ENCODE assay signal across 19 cellular contexts in the genomic region with DNA sequence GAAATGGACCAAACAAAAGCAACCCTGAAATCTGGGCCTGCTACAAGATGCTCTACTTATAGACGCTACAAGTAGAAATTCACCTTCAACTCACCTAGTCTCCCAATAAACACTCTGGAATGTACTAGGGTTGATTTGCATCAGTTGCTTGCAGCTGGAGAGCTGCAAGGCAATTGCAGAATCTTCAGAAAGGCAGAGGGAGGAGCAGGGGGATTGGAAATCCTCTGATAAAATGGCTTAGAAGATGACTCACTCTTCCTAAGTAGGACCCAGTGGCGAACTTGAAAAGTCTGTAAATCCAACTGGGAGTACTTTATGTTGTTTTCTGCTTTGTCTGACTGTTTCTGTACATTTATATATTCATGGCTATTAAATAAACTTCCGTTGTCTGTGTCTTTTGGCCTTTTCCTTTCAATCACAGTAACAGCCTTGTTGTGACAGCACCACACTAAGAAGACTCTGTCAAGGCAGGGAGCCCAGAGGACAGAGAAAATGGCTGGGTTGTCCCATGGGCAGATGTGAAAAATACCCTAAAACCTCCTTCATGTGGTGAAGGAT. TPM values are rescaled to one million over a fixed set of nuclear protein-coding genes. Genes with fewer than 3 reads are reported as not detected.
DNase-seq lines count a peak whose midpoint lies in the region; ATAC-seq, FAIRE-seq and TF ChIP-seq lines count a peak whose summit lies in the region.
"Had no signal": no experiment of that assay in that cellular context is flagged by ENCODE, and none has a peak within 500 bp of the region (broad histone marks: within the 10 kb centered on the region; RNA-seq: fewer than 3 reads in every experiment).

No MANE protein-coding gene starts in this region.

- H3K4me2 ChIP-seq in H1 (ENCODE audit: insufficient read depth in 1 of 2, low read depth in 2 of 2, low read length in 2 of 2) (no peak overlapping the region), mesenchymal stem cell (ENCODE audit: low read length, poor library complexity, severe bottlenecking) (peak overlapping the region; percentile 4), osteoblast (ENCODE audit: insufficient read depth, low read length) (no peak overlapping the region)
- H3K4me2 ChIP-seq: BLaER1 treated with 17β-estradiol and CSF1 and Interleukin-3, amounts not matched to agents 10 nM and 100 nM had no signal

- TF ChIP-seq CTCF in H1 (IDR thresholded peaks at IDR 0.05; ENCODE audit: control extremely low read depth in 1 of 3, insufficient read depth in 1 of 3, low read depth in 1 of 3, low read length in 3 of 3), result no peak
- TF ChIP-seq CTCF in osteoblast (IDR thresholded peaks at IDR 0.05; ENCODE audit: extremely low read depth, low read depth, low read length), result no peak

- H2BK5ac ChIP-seq in H1 (ENCODE audit: low read depth, low read length) (no peak overlapping the region), mesenchymal stem cell (ENCODE audit: low read depth, low read length, poor library complexity, severe bottlenecking) (no peak overlapping the region)

- H4K20me1 ChIP-seq in H1 (replicated peaks in 1 of 2; ENCODE audit: control insufficient read depth in 1 of 2, insufficient read depth in 2 of 2, low read length in 2 of 2) (no peaks in the 10 kb centered on the region), osteoblast (ENCODE audit: insufficient read depth, low read length) (no peaks in the 10 kb centered on the region)

- H3K23ac ChIP-seq in H1 (ENCODE audit: insufficient read length) (no peak overlapping the region), mesenchymal stem cell (ENCODE audit: low read length in 2 of 2) (no peak overlapping the region)

- H2BK120ac ChIP-seq in H1 (replicated peaks; ENCODE audit: low read depth, low read length) (no peak overlapping the region), mesenchymal stem cell (ENCODE audit: low read depth, low read length) (no peak overlapping the region)

- no peak overlapping the region for H3K14ac ChIP-seq in H1 (ENCODE audit: insufficient read length)
- no peak overlapping the region for H3K14ac ChIP-seq in mesenchymal stem cell (ENCODE audit: low read length in 2 of 2)

- DNase-seq in ELF-1 (ENCODE audit: low read depth, low spot score) (peak; percentile 56), OCI-M1 (lab: John Stamatoyannopoulos, UW) (peak; percentile 4), H1 (ENCODE audit: low read depth in 1 of 2, low spot score in 2 of 2) (no peak), mesenchymal stem cell (peak; percentile 49), osteoblast (ENCODE audit: insufficient read length, low spot score, missing footprints) (no peak)
- DNase-seq: activated CD4-positive, alpha-beta T cell treated with anti-CD3 and anti-CD28 coated beads, Interleukin-2, amount 10 ng/mL, durations not matched to agents 24 days and 14 days; activated effector memory CD4-positive, alpha-beta T cell treated with anti-CD3 and anti-CD28 coated beads, Interleukin-2, amount 50 U/mL, for 16 hours; effector CD4-positive, alpha-beta T cell; heart right ventricle; NCI-H1436 treated with DMSO at 0.1 percent for 48 hours; NCI-H2227 treated with DMSO at 0.1 percent for 48 hours; uterus had no signal

- H3K4ac ChIP-seq in H1 (replicated peaks; ENCODE audit: insufficient read length, low read depth, low read length) (no peak overlapping the region), mesenchymal stem cell (ENCODE audit: low read depth in 1 of 2, low read length in 2 of 2) (no peak overlapping the region)

- FAIRE-seq in H1 (lab: Jason Lieb, UNC), result no peak
- FAIRE-seq: G401.6, H54 had no signal

- TF ChIP-seq EP300 in H1 (IDR thresholded peaks at IDR 0.05; ENCODE audit: borderline replicate concordance in 1 of 2, low read depth in 2 of 2, low read length in 2 of 2), result no peak

- no peaks in the 10 kb centered on the region for H3K79me1 ChIP-seq in H1 (ENCODE audit: low read depth, low read length)
- no peaks in the 10 kb centered on the region for H3K79me1 ChIP-seq in mesenchymal stem cell (replicated peaks; ENCODE audit: low read length, poor library complexity, severe bottlenecking)

- no peaks in the 10 kb centered on the region for H3K23me2 ChIP-seq in H1 (ENCODE audit: low read depth, low read length)

- no peak overlapping the region for H2BK12ac ChIP-seq in H1 (ENCODE audit: low read depth, low read length)
- H2BK12ac ChIP-seq in mesenchymal stem cell (ENCODE audit: low read length in 2 of 2), result no peak overlapping the region

- H2AFZ ChIP-seq in H1 (ENCODE audit: low read length), result 0 out of 2 replicates have a peak overlapping the region, but pooled peaks have one; percentile 37
- H2AFZ ChIP-seq in mesenchymal stem cell (ENCODE audit: low read depth, low read length), result no peak overlapping the region
- H2AFZ ChIP-seq in osteoblast (ENCODE audit: low read length), result no peak overlapping the region

- H2BK20ac ChIP-seq in H1 (ENCODE audit: low read length), result no peak overlapping the region

- TF ChIP-seq POLR2A in H1 (IDR thresholded peaks at IDR 0.05; ENCODE audit: control extremely low read depth in 1 of 2, low read depth in 2 of 2, low read length in 2 of 2), result no peak

- WGBS in H1 (ENCODE audit: extremely low coverage in 1 of 2, insufficient coverage in 1 of 2, insufficient read length in 1 of 2, insufficient replicate concordance in 2 of 2, low coverage in 1 of 2, low lambda C conversion rate in 2 of 2, missing lambda C conversion rate in 1 of 2), 2 experiments, result 72% methylated on average over 3 of the region's 3 CpGs; no CpG with 5 or more reads in 1 of the 2 experiments
- WGBS in mesenchymal stem cell, result no CpG with 5 or more reads among the region's 3 CpGs

- no peak overlapping the region for H4K8ac ChIP-seq in H1 (ENCODE audit: extremely low read depth, insufficient read depth, low read length)
- H4K8ac ChIP-seq in mesenchymal stem cell (ENCODE audit: low read length), result no peak overlapping the region

- H3K79me2 ChIP-seq in H1 (ENCODE audit: control insufficient read depth in 1 of 2, insufficient read depth in 2 of 2, low read length in 2 of 2), result no peaks in the 10 kb centered on the region
- H3K79me2 ChIP-seq in osteoblast (ENCODE audit: insufficient read depth, low read length), result no peaks in the 10 kb centered on the region

- H4K91ac ChIP-seq in H1 (replicated peaks; ENCODE audit: insufficient read length, low read length), result no peak overlapping the region
- H4K91ac ChIP-seq in mesenchymal stem cell (ENCODE audit: low read length), result no peak overlapping the region

- H2BK15ac ChIP-seq in H1 (ENCODE audit: low read length) (no peak overlapping the region), mesenchymal stem cell (ENCODE audit: low read depth, poor library complexity, severe bottlenecking) (no peak overlapping the region)

- H3K27ac ChIP-seq in H1 (ENCODE audit: low read depth, low read length) (no peak overlapping the region), mesenchymal stem cell (ENCODE audit: low read length, poor library complexity, severe bottlenecking) (no peak overlapping the region), osteoblast (ENCODE audit: low read depth, low read length) (no peak overlapping the region)
- H3K27ac ChIP-seq: BLaER1 treated with 17β-estradiol and CSF1 and Interleukin-3, amounts not matched to agents 10 nM and 100 nM; heart right ventricle; uterus had no signal

- H3K56ac ChIP-seq in H1 (replicated peaks; ENCODE audit: insufficient read length, low read depth, low read length), result no peak overlapping the region

- H3K4me1 ChIP-seq in H1 (replicated peaks in 1 of 4; ENCODE audit: control insufficient read depth in 3 of 4, insufficient read depth in 4 of 4, low read length in 3 of 4), result peaks cover 0 to 4% (median 4%) of the 10 kb centered on the region in 4 experiments; a peak in 4 of 7 replicates
- peaks cover 6% of the 10 kb centered on the region for H3K4me1 ChIP-seq in mesenchymal stem cell (ENCODE audit: control insufficient read depth, insufficient read depth, low read depth, low read length)
- peaks cover 4% of the 10 kb centered on the region for H3K4me1 ChIP-seq in osteoblast (ENCODE audit: insufficient read depth, low read length)
- H3K4me1 ChIP-seq: uterus had no signal

- no peak for TF ChIP-seq RAD21 in H1 (IDR thresholded peaks at IDR 0.05 in 1 of 2, conservative IDR thresholded peaks at IDR 0.05 in 1 of 2; ENCODE audit: low read depth in 2 of 2, low read length in 2 of 2)

- H3K4me3 ChIP-seq in H1 (ENCODE audit: extremely low read depth in 1 of 4, insufficient read depth in 2 of 4, low read depth in 3 of 4, low read length in 4 of 4), result no peak overlapping the region
- H3K4me3 ChIP-seq in mesenchymal stem cell (ENCODE audit: insufficient read depth in 1 of 2, low read depth in 1 of 2, low read length in 2 of 2), result no peak overlapping the region
- no peak overlapping the region for H3K4me3 ChIP-seq in osteoblast (ENCODE audit: insufficient read depth, low read length)
- H3K4me3 ChIP-seq: BLaER1 treated with 17β-estradiol and CSF1 and Interleukin-3, amounts not matched to agents 10 nM and 100 nM; heart right ventricle; uterus had no signal

- H3K27me3 ChIP-seq in H1 (replicated peaks in 1 of 4; ENCODE audit: control insufficient read depth in 3 of 4, extremely low read depth in 1 of 4, insufficient read depth in 3 of 4, low read length in 3 of 4) (no peaks in the 10 kb centered on the region), mesenchymal stem cell (ENCODE audit: control insufficient read depth in 1 of 2, insufficient read depth in 1 of 2, low read length in 2 of 2) (no peaks in the 10 kb centered on the region), osteoblast (ENCODE audit: insufficient read depth, low read length) (peaks cover under 1% of the 10 kb centered on the region)
- H3K27me3 ChIP-seq: heart right ventricle, uterus had no signal

- ATAC-seq in HG03196 (IDR thresholded peaks at IDR 0.05; ENCODE audit: unreplicated experiment), result no peak
- ATAC-seq in GM21526 (IDR thresholded peaks at IDR 0.05; ENCODE audit: low FRiP score, unreplicated experiment), result no peak
- ATAC-seq in GM21619 (IDR thresholded peaks at IDR 0.05; ENCODE audit: unreplicated experiment), result no peak
- ATAC-seq: heart right ventricle; natural killer cell treated with Interleukin-12 subunit alpha and Interleukin-12 subunit beta and Interleukin-15 and Interleukin-18, amount 100 ng/mL, for 72 hours had no signal

- CTCF ChIA-PET in H1 (lab: Charles Lee; ENCODE audit: partially characterized antibody), result interaction anchor here (4.7 kb wide), 1 partner anchor 11 kb away, joined by 37 read pairs; no protein-coding TSS in a partner anchor

- POLR2A ChIA-PET in H1 (lab: Charles Lee; ENCODE audit: partially characterized antibody), result interaction anchor here (0.8 to 3.6 kb wide), 3 partner anchors 15 to 47 kb away, joined by 3 to 16 read pairs (median 4); a partner anchor contains a TSS

- no peak overlapping the region for H3K18ac ChIP-seq in H1 (ENCODE audit: extremely low read depth, low read length)
- peak overlapping the region in 1 of 2 experiments; percentile 21 for H3K18ac ChIP-seq in mesenchymal stem cell (ENCODE audit: low read depth in 1 of 2, low read length in 2 of 2)

- no peak overlapping the region for H2AK5ac ChIP-seq in H1 (ENCODE audit: low read depth, low read length)
- no peak overlapping the region for H2AK5ac ChIP-seq in mesenchymal stem cell (ENCODE audit: low read length, severe bottlenecking)

- H3K9ac ChIP-seq in H1 (replicated peaks in 1 of 4; ENCODE audit: extremely low read depth in 1 of 4, low read depth in 3 of 4, low read length in 3 of 4) (no peak overlapping the region), mesenchymal stem cell (ENCODE audit: low read length) (no peak overlapping the region)
- H3K9ac ChIP-seq: BLaER1 treated with 17β-estradiol and CSF1 and Interleukin-3, amounts not matched to agents 10 nM and 100 nM had no signal

- H3K36me3 ChIP-seq in H1 (ENCODE audit: control insufficient read depth in 2 of 4, insufficient read depth in 4 of 4, low read length in 3 of 4) (no peaks in the 10 kb centered on the region), mesenchymal stem cell (ENCODE audit: control insufficient read depth in 1 of 2, insufficient read depth in 2 of 2, low read depth in 1 of 2, low read length in 2 of 2) (no peaks in the 10 kb centered on the region), osteoblast (ENCODE audit: insufficient read depth, low read length) (no peaks in the 10 kb centered on the region)
- H3K36me3 ChIP-seq: BLaER1 treated with 17β-estradiol and CSF1 and Interleukin-3, amounts not matched to agents 10 nM and 100 nM; heart right ventricle; uterus had no signal

- H4K5ac ChIP-seq in H1 (ENCODE audit: insufficient read length, low read depth, low read length), result no peak overlapping the region

- H3K9me3 ChIP-seq in H1 (ENCODE audit: insufficient read depth in 2 of 2, low read depth in 1 of 2, low read length in 1 of 2), result no peaks in the 10 kb centered on the region
- no peaks in the 10 kb centered on the region for H3K9me3 ChIP-seq in mesenchymal stem cell (ENCODE audit: control insufficient read depth, low read length)
- H3K9me3 ChIP-seq in osteoblast (ENCODE audit: low read depth, low read length), result no peaks in the 10 kb centered on the region
- H3K9me3 ChIP-seq: BLaER1 treated with 17β-estradiol and CSF1 and Interleukin-3, amounts not matched to agents 10 nM and 100 nM; heart right ventricle; uterus had no signal

RNA-seq across cellular contexts. Expression of a gene that starts 14.7 kb away (rescaled TPM):
- total RNA-seq in H1 (2021; fragmentation: NEBNext Ultra II Directional; extraction: Animal tissue kit (Norgen Biotek cat#: 25700)), result 8.1 and 9.6 TPM in 2 replicates
- polyA plus RNA-seq in H1 (2011; rRNA removed), result 3.0 and 5.9 TPM in 2 replicates
- 6.0 TPM for polyA plus RNA-seq in H1 (2011; cell fraction: cytosol; rRNA removed)
- 3.9 TPM for polyA plus RNA-seq in H1 (2011; cell fraction: nucleus; rRNA removed)
- polyA plus RNA-seq in H1 (2012, experiment 1 of 2), result 6.1 to 11.4 TPM (median 9.6 TPM) in 4 replicates
- 1.2 TPM for polyA plus RNA-seq in H1 (2012, experiment 2 of 2)
- 4.7 TPM for polyA plus RNA-seq in H1 (2013, experiment 1 of 2)
- polyA plus RNA-seq in H1 (2013, experiment 2 of 2), result 4.3 TPM
- 13.2 and 14.0 TPM in 2 replicates for polyA minus RNA-seq in H1 (2011; rRNA and poly(A)+ RNA removed)
- 6.3 TPM for polyA minus RNA-seq in H1 (2011; cell fraction: cytosol; rRNA and poly(A)+ RNA removed)
- polyA minus RNA-seq in H1 (2011; cell fraction: nucleus; rRNA and poly(A)+ RNA removed), result 12.1 TPM
- polyA plus RNA-seq in mesenchymal stem cell (2013, experiment 1 of 2), result 8.1 TPM
- 8.7 TPM for polyA plus RNA-seq in mesenchymal stem cell (2013, experiment 2 of 2)
- total RNA-seq in osteoblast, result 13.8 and 17.4 TPM in 2 replicates

RNA-seq across cellular contexts. Expression of a gene that starts 47.1 kb away (rescaled TPM):
- total RNA-seq in H1 (2021; fragmentation: NEBNext Ultra II Directional; extraction: Animal tissue kit (Norgen Biotek cat#: 25700)), result 36.8 and 38.4 TPM in 2 replicates
- 17.8 and 22.0 TPM in 2 replicates for polyA plus RNA-seq in H1 (2011; rRNA removed)
- 23.9 TPM for polyA plus RNA-seq in H1 (2011; cell fraction: cytosol; rRNA removed)
- polyA plus RNA-seq in H1 (2011; cell fraction: nucleus; rRNA removed), result 35.4 TPM
- polyA plus RNA-seq in H1 (2012, experiment 1 of 2), result 22.5 to 30.2 TPM (median 25.6 TPM) in 4 replicates
- 2.2 TPM for polyA plus RNA-seq in H1 (2012, experiment 2 of 2)
- polyA plus RNA-seq in H1 (2013, experiment 1 of 2), result 12.1 TPM
- 11.9 TPM for polyA plus RNA-seq in H1 (2013, experiment 2 of 2)
- polyA minus RNA-seq in H1 (2011; rRNA and poly(A)+ RNA removed), result 170 and 223 TPM in 2 replicates
- polyA minus RNA-seq in H1 (2011; cell fraction: cytosol; rRNA and poly(A)+ RNA removed), result 33.1 TPM
- polyA minus RNA-seq in H1 (2011; cell fraction: nucleus; rRNA and poly(A)+ RNA removed), result 211 TPM
- 16.0 TPM for polyA plus RNA-seq in mesenchymal stem cell (2013, experiment 1 of 2)
- polyA plus RNA-seq in mesenchymal stem cell (2013, experiment 2 of 2), result 16.2 TPM
- 45.6 and 53.0 TPM in 2 replicates for total RNA-seq in osteoblast

Comparison
In these comparisons a context has a peak if more than half of its experiments do, and no peak if none do; other contexts are left out.
1. DNase-seq: peak in ELF-1 (single experiment), OCI-M1 (single experiment) and mesenchymal stem cell (single experiment); none in H1 (0 of 2) and osteoblast (single experiment).